Comparison of ENCODE assay signal across 12 cellular contexts in genomic region chr9:81623778-81624177, GRCh38.
DNase-seq lines count a peak whose midpoint lies in the region; ATAC-seq and TF ChIP-seq lines count a peak whose summit lies in the region.
"Had no signal": no experiment of that assay in that cellular context is flagged by ENCODE, and none has a peak within 500 bp of the region (broad histone marks: within the 10 kb centered on the region; RNA-seq: fewer than 3 reads in every experiment).

No MANE protein-coding gene starts in this region.

- no peak overlapping the region for H3K18ac ChIP-seq in H9 (ENCODE audit: insufficient read length, low read depth, low read length)

- DNase-seq in H9: no peak
- DNase-seq in endodermal cell: no peak
- DNase-seq in neural crest cell (ENCODE audit: low read depth, low spot score): no peak
- no peak for DNase-seq in SW480 (ENCODE audit: low spot score)
- DNase-seq: BE2C; CD4-positive, alpha-beta memory T cell; DMS79; IMR-90 had no signal

- H3K27me3 ChIP-seq in H9 (ENCODE audit: insufficient read depth, low read length) (no peaks in the 10 kb centered on the region), endodermal cell (ENCODE audit: control insufficient read depth, insufficient read depth, low read length, poor library complexity, severe bottlenecking) (no peaks in the 10 kb centered on the region)
- H3K27me3 ChIP-seq: BE2C had no signal

- H2BK5ac ChIP-seq in H9 (ENCODE audit: insufficient read length, low read length): no peak overlapping the region

- no peak overlapping the region for H3K4me3 ChIP-seq in endodermal cell (ENCODE audit: low read length)
- H3K4me3 ChIP-seq: A549 had no signal

- H2BK12ac ChIP-seq in H9 (ENCODE audit: insufficient read length, low read depth, low read length): no peak overlapping the region

- H3K9me3 Mint-ChIP-seq in H9: no peaks in the 10 kb centered on the region
- H3K9me3 Mint-ChIP-seq in endodermal cell: no peaks in the 10 kb centered on the region
- no peaks in the 10 kb centered on the region for H3K9me3 Mint-ChIP-seq in neural crest cell

- H4K5ac ChIP-seq in H9 (ENCODE audit: insufficient read length, low read depth, low read length): no peak overlapping the region

- no peaks in the 10 kb centered on the region for H3K9me3 ChIP-seq in H9 (ENCODE audit: control insufficient read depth, low read depth, low read length)
- no peaks in the 10 kb centered on the region for H3K9me3 ChIP-seq in endodermal cell (ENCODE audit: control insufficient read depth, low read length)
- H3K9me3 ChIP-seq: A549, BE2C had no signal

- no peaks in the 10 kb centered on the region; the same call in 1 of the 2 replicates for H3K79me2 ChIP-seq in H9 (ENCODE audit: insufficient read depth, low read length)

- no peaks in the 10 kb centered on the region for H4K20me1 ChIP-seq in H9 (ENCODE audit: control insufficient read depth, insufficient read depth, insufficient read length)

- H2AFZ ChIP-seq in H9 (ENCODE audit: low read length): no peak overlapping the region

- no peak overlapping the region for H3T11ph ChIP-seq in H9 (ENCODE audit: low read length)

- no peak overlapping the region for H3K14ac ChIP-seq in H9 (ENCODE audit: insufficient read depth, low read length)

- H3K4ac ChIP-seq in H9 (ENCODE audit: low read depth, low read length): no peak overlapping the region

- H4K91ac ChIP-seq in H9 (ENCODE audit: insufficient read length, low read depth, low read length): no peak overlapping the region

- H3K27me3 Mint-ChIP-seq in H9 (ENCODE audit: low read depth): no peaks in the 10 kb centered on the region
- H3K27me3 Mint-ChIP-seq in endodermal cell (ENCODE audit: insufficient read depth): no peaks in the 10 kb centered on the region
- peaks cover 3% of the 10 kb centered on the region for H3K27me3 Mint-ChIP-seq in neural crest cell (ENCODE audit: low read depth)

- H3K36me3 ChIP-seq in endodermal cell (ENCODE audit: control insufficient read depth, insufficient read depth, low read length): peaks cover 44% of the 10 kb centered on the region
- H3K36me3 ChIP-seq: BE2C had no signal

- no peak overlapping the region for H3K4me2 ChIP-seq in H9 (ENCODE audit: insufficient read depth, insufficient read length, low read length)
- H3K4me2 ChIP-seq: A549 had no signal

- H3K27ac Mint-ChIP-seq in H9 (peak overlapping the region in 2 of 3 experiments; percentile 11 to 16; a peak in 4 of 7 replicates), endodermal cell (peak overlapping the region; percentile 8), neural crest cell (ENCODE audit: unreplicated experiment) (no peak overlapping the region)
- H3K27ac Mint-ChIP-seq: CD4-positive, alpha-beta memory T cell had no signal

- H2BK20ac ChIP-seq in H9 (ENCODE audit: low read depth, low read length, poor library complexity, severe bottlenecking): no peak overlapping the region

- H3K4me1 Mint-ChIP-seq in H9 (peaks cover 64 to 70% of the 10 kb centered on the region in 2 experiments), endodermal cell (peaks cover 39% of the 10 kb centered on the region), neural crest cell (peaks cover 60% of the 10 kb centered on the region)
- H3K4me1 Mint-ChIP-seq: CD4-positive, alpha-beta memory T cell had no signal

- H3K79me1 ChIP-seq in H9 (ENCODE audit: insufficient read depth, low read depth, low read length, poor library complexity, severe bottlenecking): no peaks in the 10 kb centered on the region

- no peak overlapping the region for H2BK120ac ChIP-seq in H9 (ENCODE audit: low read depth, low read length, poor library complexity, severe bottlenecking)

- WGBS in H9 (ENCODE audit: extremely low coverage, insufficient read length, low lambda C conversion rate): no CpG with 5 or more reads among the region's 3 CpGs
- WGBS in endodermal cell (ENCODE audit: insufficient coverage in 1 of 2, insufficient read length in 1 of 2), 2 experiments: 67 to 89% methylated on average over 2 to 3 of the region's 3 CpGs

- H3K23me2 ChIP-seq in H9 (ENCODE audit: insufficient read length, low read depth, low read length, poor library complexity, severe bottlenecking): no peaks in the 10 kb centered on the region

- no peak overlapping the region for H3K56ac ChIP-seq in H9 (ENCODE audit: insufficient read length, low read depth, low read length)

- ATAC-seq in GM21786 (IDR thresholded peaks at IDR 0.05; ENCODE audit: unreplicated experiment): no peak
- no peak for ATAC-seq in HG02642 (IDR thresholded peaks at IDR 0.05; ENCODE audit: poor library complexity, unreplicated experiment)
- ATAC-seq: A549 had no signal

- no peak for TF ChIP-seq CTCF in H9 (conservative IDR thresholded peaks at IDR 0.05)
- no peak for TF ChIP-seq CTCF in endodermal cell (conservative IDR thresholded peaks at IDR 0.05)
- TF ChIP-seq CTCF in neural crest cell (conservative IDR thresholded peaks at IDR 0.05): no peak

- H2AK5ac ChIP-seq in H9 (ENCODE audit: insufficient read length, low read length): no peak overlapping the region

- no peak overlapping the region for H2BK15ac ChIP-seq in H9 (ENCODE audit: low read depth, low read length)

- H3K9ac ChIP-seq in H9 (ENCODE audit: extremely low read depth, insufficient read length, low read length): no peak overlapping the region
- no peak overlapping the region for H3K9ac ChIP-seq in endodermal cell (ENCODE audit: extremely low read depth, low read length, poor library complexity, severe bottlenecking)

- H4K8ac ChIP-seq in H9 (replicated peaks; ENCODE audit: insufficient read length, low read depth, low read length): no peak overlapping the region

- peaks cover 17 to 21% (median 18%) of the 10 kb centered on the region in 3 experiments; a peak in 6 of 7 replicates for H3K36me3 Mint-ChIP-seq in H9 (ENCODE audit: insufficient read depth in 1 of 3, low read depth in 3 of 3)
- peaks cover 20% of the 10 kb centered on the region for H3K36me3 Mint-ChIP-seq in endodermal cell (ENCODE audit: low read depth)
- H3K36me3 Mint-ChIP-seq in neural crest cell (ENCODE audit: low read depth): peaks cover 10% of the 10 kb centered on the region
- H3K36me3 Mint-ChIP-seq: CD4-positive, alpha-beta memory T cell had no signal

- H3K27ac ChIP-seq in H9 (ENCODE audit: insufficient read length, low read depth, low read length) (no peak overlapping the region), endodermal cell (ENCODE audit: low read depth, low read length) (no peak overlapping the region)
- H3K27ac ChIP-seq: C4-2B had no signal

- H3K4me3 Mint-ChIP-seq in H9 (no peak overlapping the region), endodermal cell (no peak overlapping the region), neural crest cell (peak overlapping the region; percentile 24)
- H3K4me3 Mint-ChIP-seq: CD4-positive, alpha-beta memory T cell had no signal

- H3K4me1 ChIP-seq in H9 (ENCODE audit: insufficient read depth, low read length): peaks cover 16% of the 10 kb centered on the region; the same call in 1 of the 2 replicates
- peaks cover 13% of the 10 kb centered on the region for H3K4me1 ChIP-seq in endodermal cell (ENCODE audit: control insufficient read depth, insufficient read depth, low read length)
- H3K4me1 ChIP-seq: BE2C had no signal

- no peak overlapping the region for H3K23ac ChIP-seq in H9 (ENCODE audit: insufficient read length, low read depth, low read length)
